1 cellular context compared by ENCODE assay signal in genomic region chr14:102215071-102215470, GRCh38.
TF ChIP-seq lines count a peak whose summit lies in the region.

No MANE protein-coding gene starts in this region.

TF ChIP-seq in WTC11, 78 proteins besides CTCF, POLR2A, EP300 and RAD21 (continued from another document):
- TF ChIP-seq ZNF396 (CRISPR knock-in tag; IDR thresholded peaks at IDR 0.05; ENCODE audit: borderline replicate concordance) (no peak), ZNF281 (CRISPR knock-in tag; IDR thresholded peaks at IDR 0.05) (no peak), ETV6 (CRISPR knock-in tag; IDR thresholded peaks at IDR 0.05) (no peak), ERG (CRISPR knock-in tag; IDR thresholded peaks at IDR 0.05) (no peak), CDX4 (CRISPR knock-in tag; IDR thresholded peaks at IDR 0.05; ENCODE audit: borderline replicate concordance) (no peak), ZNF219 (CRISPR knock-in tag; IDR thresholded peaks at IDR 0.05; ENCODE audit: borderline replicate concordance) (no peak), AR (CRISPR knock-in tag; IDR thresholded peaks at IDR 0.05) (no peak)
TF ChIP-seq in WTC11: peak in this region for 0.
